In genomic region chr17:80311216-80311827, GRCh38 we compare ENCODE assay signal across 16 cellular contexts. TPM values are rescaled to one million over a fixed set of nuclear protein-coding genes. Genes with fewer than 3 reads are reported as not detected.
DNase-seq lines count a peak whose midpoint lies in the region; ATAC-seq and TF ChIP-seq lines count a peak whose summit lies in the region.
"Had no signal": no experiment of that assay in that cellular context is flagged by ENCODE, and none has a peak within 500 bp of the region (broad histone marks: within the 10 kb centered on the region; RNA-seq: fewer than 3 reads in every experiment).

No MANE protein-coding gene starts in this region.

- no peaks in the 10 kb centered on the region for H3K27me3 Mint-ChIP-seq in activated naive CD8-positive, alpha-beta T cell
- peaks cover 3% of the 10 kb centered on the region for H3K27me3 Mint-ChIP-seq in activated naive CD8-positive, alpha-beta T cell treated with anti-CD3 and anti-CD28 coated beads for 36 hours
- no peaks in the 10 kb centered on the region for H3K27me3 Mint-ChIP-seq in central memory CD8-positive, alpha-beta T cell
- H3K27me3 Mint-ChIP-seq in natural killer cell (ENCODE audit: low read depth in 2 of 2): no peaks in the 10 kb centered on the region

- H3K9me3 Mint-ChIP-seq in activated naive CD8-positive, alpha-beta T cell (ENCODE audit: low read depth): no peaks in the 10 kb centered on the region
- H3K9me3 Mint-ChIP-seq in activated naive CD8-positive, alpha-beta T cell treated with anti-CD3 and anti-CD28 coated beads for 36 hours: peaks cover 3% of the 10 kb centered on the region
- H3K9me3 Mint-ChIP-seq in central memory CD8-positive, alpha-beta T cell: peaks cover 6% of the 10 kb centered on the region
- peaks cover 2% of the 10 kb centered on the region in 2 donors for H3K9me3 Mint-ChIP-seq in natural killer cell

- WGBS in thyroid gland, 2 donors: 74 to 84% methylated on average over 22 of the region's 22 CpGs

- H3K9me3 ChIP-seq in thyroid gland: no peaks in the 10 kb centered on the region

- H3K27me3 ChIP-seq in thyroid gland: no peaks in the 10 kb centered on the region

- no peaks in the 10 kb centered on the region for H3K4me1 ChIP-seq in thyroid gland

- no peak overlapping the region for H3K4me3 Mint-ChIP-seq in activated naive CD8-positive, alpha-beta T cell
- H3K4me3 Mint-ChIP-seq in activated naive CD8-positive, alpha-beta T cell treated with anti-CD3 and anti-CD28 coated beads for 36 hours: no peak overlapping the region
- H3K4me3 Mint-ChIP-seq in central memory CD8-positive, alpha-beta T cell: no peak overlapping the region
- no peak overlapping the region for H3K4me3 Mint-ChIP-seq in natural killer cell

- no peak for ATAC-seq in central memory CD8-positive, alpha-beta T cell (replicated peaks; ENCODE audit: extremely low read depth, poor library complexity, severe bottlenecking)
- ATAC-seq in natural killer cell (no peak), GM21786 (IDR thresholded peaks at IDR 0.05; ENCODE audit: unreplicated experiment) (no peak), HG03139 (IDR thresholded peaks at IDR 0.05; ENCODE audit: unreplicated experiment) (no peak)
- ATAC-seq: PC-3 had no signal

- no peak overlapping the region for H3K4me3 ChIP-seq in thyroid gland (replicated peaks in 1 of 3)

- peaks cover 15% of the 10 kb centered on the region for H3K36me3 Mint-ChIP-seq in activated naive CD8-positive, alpha-beta T cell
- peaks cover 44% of the 10 kb centered on the region for H3K36me3 Mint-ChIP-seq in activated naive CD8-positive, alpha-beta T cell treated with anti-CD3 and anti-CD28 coated beads for 36 hours
- peaks cover 74% of the 10 kb centered on the region for H3K36me3 Mint-ChIP-seq in central memory CD8-positive, alpha-beta T cell (ENCODE audit: insufficient read depth)
- peaks cover 35% of the 10 kb centered on the region for H3K36me3 Mint-ChIP-seq in natural killer cell

- H3K27ac Mint-ChIP-seq in activated naive CD8-positive, alpha-beta T cell: peak overlapping the region; percentile 54
- no peak overlapping the region for H3K27ac Mint-ChIP-seq in activated naive CD8-positive, alpha-beta T cell treated with anti-CD3 and anti-CD28 coated beads for 36 hours
- H3K27ac Mint-ChIP-seq in central memory CD8-positive, alpha-beta T cell (ENCODE audit: low read depth): peak overlapping the region; percentile 81
- peak overlapping the region; percentile 66 to 72 for H3K27ac Mint-ChIP-seq in natural killer cell

- no peak overlapping the region for H3K27ac ChIP-seq in thyroid gland

- no peak for TF ChIP-seq CTCF in natural killer cell (IDR thresholded peaks at IDR 0.05)
- TF ChIP-seq CTCF in thyroid gland (IDR thresholded peaks at IDR 0.05): no peak

- intact Hi-C loops in natural killer cell (cut with micrococcal nuclease): loop anchor here (5.0 kb wide), 1 partner anchor 44 kb away; no protein-coding TSS in a partner anchor
- intact Hi-C loops in thyroid gland (cut with DNase I): no loop called here

- TF ChIP-seq POLR2A in thyroid gland (IDR thresholded peaks at IDR 0.05): no peak

- H3K36me3 ChIP-seq in thyroid gland: peaks cover 61 to 64% of the 10 kb centered on the region in 2 donors

- peaks cover 3% of the 10 kb centered on the region for H3K4me1 Mint-ChIP-seq in activated naive CD8-positive, alpha-beta T cell (ENCODE audit: low read depth)
- peaks cover 3% of the 10 kb centered on the region for H3K4me1 Mint-ChIP-seq in activated naive CD8-positive, alpha-beta T cell treated with anti-CD3 and anti-CD28 coated beads for 36 hours
- peaks cover 10% of the 10 kb centered on the region for H3K4me1 Mint-ChIP-seq in central memory CD8-positive, alpha-beta T cell
- H3K4me1 Mint-ChIP-seq in natural killer cell: peaks cover 5 to 22% of the 10 kb centered on the region in 2 donors

- DNase-seq in activated naive CD8-positive, alpha-beta T cell treated with anti-CD3 and anti-CD28 coated beads for 36 hours: no peak
- DNase-seq in central memory CD8-positive, alpha-beta T cell (ENCODE audit: low spot score in 2 of 2): no peak
- no peak for DNase-seq in natural killer cell
- peak; percentile 13 to 66 for DNase-seq in thyroid gland
- no peak for DNase-seq in GF-D8 (lab: John Stamatoyannopoulos, UW)
- DNase-seq: COR-L47, DMS153, KBM-7, MV-4-11, NCI-H1417 treated with DMSO at 0.1 percent for 48 hours, NCI-H2029, NCI-H82, PC-3 had no signal

RNA-seq across cellular contexts. Expression of gene RNF213, which starts 50.7 kb away (rescaled TPM):
- total RNA-seq in activated naive CD8-positive, alpha-beta T cell treated with anti-CD3 and anti-CD28 coated beads for 36 hours: 100 to 1,000 TPM; 109 TPM
- 1,000 to 10,000 TPM in 2 of 3 donors, 100 to 1,000 TPM in 1; 929 to 1,120 (median 1,060) TPM for total RNA-seq in natural killer cell
- total RNA-seq in thyroid gland: 100 to 1,000 TPM; 107 to 245 (median 187) TPM

Comparison
In these comparisons a context has a peak if more than half of its experiments do, and no peak if none do; other contexts are left out.
1. DNase-seq: peak in thyroid gland (2 of 2); none in activated naive CD8-positive, alpha-beta T cell treated with anti-CD3 and anti-CD28 coated beads for 36 hours (single experiment), central memory CD8-positive, alpha-beta T cell (0 of 2), natural killer cell (single experiment) and GF-D8 (single experiment).